In genomic region chr6:36638579-36638978, GRCh38 we compare ENCODE assay signal across 22 cellular contexts. TPM values are rescaled to one million over a fixed set of nuclear protein-coding genes. Genes with fewer than 3 reads are reported as not detected.
A peak's percentile ranks its signal among the peaks of the same experiment; 100 is the strongest.
DNase-seq lines count a peak whose midpoint lies in the region; ATAC-seq, FAIRE-seq and TF ChIP-seq lines count a peak whose summit lies in the region.
"Had no signal": no experiment of that assay in that cellular context is flagged by ENCODE, and none has a peak within 500 bp of the region (broad histone marks: within the 10 kb centered on the region; RNA-seq: fewer than 3 reads in every experiment).

No MANE protein-coding gene starts in this region.

- POLR2A ChIA-PET in K562 (lab: Yijun Ruan, JAX), result interaction anchor here (1.0 kb wide), 1 partner anchor 9 kb away, joined by 3 read pairs; no protein-coding TSS in a partner anchor

- peaks cover 14% of the 10 kb centered on the region for H3K4me1 Mint-ChIP-seq in GM23338
- H3K4me1 Mint-ChIP-seq: B cell had no signal

- H4K20me1 ChIP-seq in GM23338 (replicated peaks; ENCODE audit: insufficient read depth) (no peaks in the 10 kb centered on the region), K562 (replicated peaks; ENCODE audit: control insufficient read depth, insufficient read depth, low read length) (peaks cover 4% of the 10 kb centered on the region; the same call in 1 of the 2 replicates)
- H4K20me1 ChIP-seq: BLaER1 treated with 17β-estradiol and CSF1 and Interleukin-3, amounts not matched to agents 10 nM and 100 nM had no signal

- no peak for TF ChIP-seq EP300 in K562 (IDR thresholded peaks at IDR 0.05; ENCODE audit: low read length)

- H3K4me1 ChIP-seq in GM23338 (ENCODE audit: insufficient read depth) (peaks cover 4% of the 10 kb centered on the region; the same call in 1 of the 2 replicates), K562 (replicated peaks in 1 of 2; ENCODE audit: control insufficient read depth in 2 of 2, insufficient read depth in 2 of 2, low read length in 2 of 2) (peaks cover 0 to 3% of the 10 kb centered on the region in 2 experiments; a peak in 3 of 5 replicates), liver (ENCODE audit: control insufficient read depth in 4 of 4, insufficient read depth in 4 of 4, low read length in 3 of 4) (peaks cover 17 to 48% (median 42%) of the 10 kb centered on the region in 4 donors)
- H3K4me1 ChIP-seq: Caco-2 had no signal

- no peak overlapping the region for H3K4me3 ChIP-seq in GM23338
- no peak overlapping the region for H3K4me3 ChIP-seq in K562
- H3K4me3 ChIP-seq in liver (ENCODE audit: low read depth in 1 of 3, low read length in 3 of 3), result no peak overlapping the region
- H3K4me3 ChIP-seq: A549; BLaER1 treated with 17β-estradiol and CSF1 and Interleukin-3, amounts not matched to agents 10 nM and 100 nM had no signal

- H3K27me3 ChIP-seq in GM23338 (ENCODE audit: insufficient read depth) (no peaks in the 10 kb centered on the region), K562 (ENCODE audit: control insufficient read depth in 2 of 2, insufficient read depth in 2 of 2, low read length in 2 of 2) (peaks cover 18 to 26% of the 10 kb centered on the region in 2 experiments; a peak in 4 of 5 replicates), liver (ENCODE audit: control insufficient read depth in 4 of 4, insufficient read depth in 4 of 4, low read length in 3 of 4) (no peaks in the 10 kb centered on the region)
- H3K27me3 ChIP-seq: BLaER1 treated with 17β-estradiol and CSF1 and Interleukin-3, amounts not matched to agents 10 nM and 100 nM had no signal

- H3K27ac ChIP-seq in GM23338 (ENCODE audit: low read depth) (no peak overlapping the region), K562 (ENCODE audit: extremely low read depth, low read depth, low read length) (no peak overlapping the region), liver (ENCODE audit: low read depth in 1 of 2, low read length in 2 of 2) (no peak overlapping the region)
- H3K27ac ChIP-seq: 22Rv1, C4-2B had no signal

- intact Hi-C loops in K562 (cut with micrococcal nuclease), result no loop called here

- no peaks in the 10 kb centered on the region for H3K9me1 ChIP-seq in K562 (ENCODE audit: control insufficient read depth, insufficient read depth, low read length)

- TF ChIP-seq RAD21 in K562 (CRISPR knock-in tag; conservative IDR thresholded peaks at IDR 0.05 in 1 of 2, IDR thresholded peaks at IDR 0.05 in 1 of 2) (no peak), liver (IDR thresholded peaks at IDR 0.05) (no peak)

- DNase-seq in GM23338 (ENCODE audit: low spot score) (no peak), K562 (ENCODE audit: extremely low read depth in 1 of 4, low spot score in 3 of 4) (no peak), NCI-H1930 (lab: John Stamatoyannopoulos, UW) (no peak)
- DNase-seq: AML-193; Caco-2; Calu3; CD4-positive, alpha-beta T cell; CD8-positive, alpha-beta T cell; DMS79 treated with DMSO at 0.1 percent for 48 hours; GF-D8 had no signal

- H3K4me3 Mint-ChIP-seq in GM23338, result no peak overlapping the region
- H3K4me3 Mint-ChIP-seq: B cell; CD4-positive, alpha-beta T cell; CD8-positive, alpha-beta T cell had no signal

- H3K79me2 ChIP-seq in GM23338 (replicated peaks; ENCODE audit: insufficient read depth), result no peaks in the 10 kb centered on the region
- no peaks in the 10 kb centered on the region for H3K79me2 ChIP-seq in K562 (ENCODE audit: control insufficient read depth, insufficient read depth, low read length)

- H3K4me2 ChIP-seq in GM23338 (no peak overlapping the region), K562 (ENCODE audit: insufficient read depth, low read length) (no peak overlapping the region)
- H3K4me2 ChIP-seq: A549 had no signal

- no peaks in the 10 kb centered on the region; the same call in 2 of the 3 replicates for H3K9me3 Mint-ChIP-seq in GM23338
- H3K9me3 Mint-ChIP-seq: CD4-positive, alpha-beta T cell; CD8-positive, alpha-beta T cell had no signal

- no TSS peak for BruUV-seq in K562 (replicated peaks; lab: Mats Ljungman, UMichigan)

- WGBS in K562 (ENCODE audit: insufficient coverage, low coverage, missing lambda C conversion rate), result 39% methylated on average over 3 of the region's 3 CpGs
- 57% methylated on average over 3 of the region's 3 CpGs for WGBS in liver

- peaks cover 8% of the 10 kb centered on the region for H3K27me3 Mint-ChIP-seq in GM23338 (ENCODE audit: insufficient read depth, low read depth, poor library complexity)
- H3K27me3 Mint-ChIP-seq: B cell; CD4-positive, alpha-beta T cell had no signal

- no peak for TF ChIP-seq CTCF in GM23338 (conservative IDR thresholded peaks at IDR 0.05; ENCODE audit: low read depth in 2 of 2)
- no peak for TF ChIP-seq CTCF in K562 (IDR thresholded peaks at IDR 0.05 in 2 of 3, conservative IDR thresholded peaks at IDR 0.05 in 1 of 3; ENCODE audit: insufficient read depth in 2 of 3, low read depth in 1 of 3, low read length in 3 of 3)
- no peak for TF ChIP-seq CTCF in liver (IDR thresholded peaks at IDR 0.05; ENCODE audit: low read depth, low read length, missing input control)

- no peak overlapping the region for H3K9ac ChIP-seq in K562 (ENCODE audit: insufficient read depth in 1 of 2, low read depth in 2 of 2, low read length in 2 of 2)
- H3K9ac ChIP-seq in liver (ENCODE audit: low read depth in 1 of 2, low read length in 2 of 2), result no peak overlapping the region
- H3K9ac ChIP-seq: BLaER1 treated with 17β-estradiol and CSF1 and Interleukin-3, amounts not matched to agents 10 nM and 100 nM had no signal

- H3K36me3 Mint-ChIP-seq in GM23338 (ENCODE audit: low read depth), result no peaks in the 10 kb centered on the region
- H3K36me3 Mint-ChIP-seq: CD8-positive, alpha-beta T cell had no signal

- in situ Hi-C loops in K562 (cut with MboI), result no loop called here

- H2AFZ ChIP-seq in GM23338 (peak overlapping the region; percentile 74; the same call in 1 of the 2 replicates), K562 (ENCODE audit: low read depth, low read length) (no peak overlapping the region)

- H3K36me3 ChIP-seq in GM23338 (ENCODE audit: insufficient read depth) (no peaks in the 10 kb centered on the region), K562 (ENCODE audit: control insufficient read depth, insufficient read depth, low read length) (no peaks in the 10 kb centered on the region), liver (ENCODE audit: control insufficient read depth in 4 of 4, insufficient read depth in 3 of 4, low read depth in 1 of 4, low read length in 3 of 4) (no peaks in the 10 kb centered on the region)
- H3K36me3 ChIP-seq: BLaER1 treated with 17β-estradiol and CSF1 and Interleukin-3, amounts not matched to agents 10 nM and 100 nM had no signal

- no peak for TF ChIP-seq POLR2A in K562 (conservative IDR thresholded peaks at IDR 0.05)

- H3K27ac Mint-ChIP-seq in GM23338, result no peak overlapping the region
- H3K27ac Mint-ChIP-seq: CD4-positive, alpha-beta T cell; CD8-positive, alpha-beta T cell had no signal

- H3K9me3 ChIP-seq in K562 (replicated peaks; ENCODE audit: control insufficient read depth, insufficient read depth, low read depth, low read length) (no peaks in the 10 kb centered on the region), liver (ENCODE audit: control insufficient read depth in 4 of 4, low read length in 3 of 4) (no peaks in the 10 kb centered on the region)
- H3K9me3 ChIP-seq: A549; BLaER1 treated with 17β-estradiol and CSF1 and Interleukin-3, amounts not matched to agents 10 nM and 100 nM; Caco-2 had no signal

- ATAC-seq in GM23338 (no peak), K562 (no peak), GM19452 (IDR thresholded peaks at IDR 0.05; ENCODE audit: unreplicated experiment) (no peak)
- ATAC-seq: A549; CD8-positive, alpha-beta T cell had no signal

- CTCF ChIA-PET in K562 (lab: Yijun Ruan, JAX; ENCODE audit: low intra/inter-chr PET ratio), result no interaction called here

- H3F3A ChIP-seq in GM23338 (replicated peaks; ENCODE audit: low read depth), result no peaks in the 10 kb centered on the region

- H3K9me2 ChIP-seq in GM23338 (ENCODE audit: insufficient read depth), result no peaks in the 10 kb centered on the region

- no peak for FAIRE-seq in K562 (lab: Jason Lieb, UNC)
- FAIRE-seq: A549, D721Med, G401.6, GM12891, GM19239 had no signal

RNA-seq across cellular contexts. Expression of gene CDKN1A, which starts 39.9 kb away (rescaled TPM):
- 44.4 and 45.6 TPM in 2 replicates for total RNA-seq in GM23338 (2014; rRNA removed; shearing (Covaris generic))
- polyA plus RNA-seq in GM23338 (2016; fragmentation: Nextera tagmentation; extraction: Ambion mirVana) (31.5 and 34.0 TPM in 2 replicates), K562 (2011; rRNA removed) (7.6 and 9.2 TPM in 2 replicates), K562 (2014; fragmentation: Illumina TruSeq; extraction: Trizol) (5.8 and 7.7 TPM in 2 replicates), K562 (2014; fragmentation: Nextera tagmentation; extraction: Ambion mirVana) (under 1 TPM; 0.25 to 0.49 TPM), K562 (2014; rRNA removed) (5.9 and 7.0 TPM in 2 replicates), liver (10 to 100 TPM; 15.9 to 25.2 TPM)
- 2.3 and 8.5 TPM in 2 replicates for total RNA-seq in K562 (2011; cell fraction: chromatin; rRNA removed; ENCODE audit: low replicate concordance)
- 6.4 and 8.2 TPM in 2 replicates for total RNA-seq in K562 (2011; cell fraction: nucleolus; rRNA removed)
- 5.9 and 9.0 TPM in 2 replicates for total RNA-seq in K562 (2011; cell fraction: nucleoplasm; rRNA removed)
- total RNA-seq in K562 (2014; rRNA removed) (5.1 and 5.6 TPM in 2 replicates), K562 (2014; rRNA removed; fragmentation: Illumina TruSeq; extraction: Trizol) (2.5 and 3.3 TPM in 2 replicates), K562 (2015; rRNA removed; fragmentation: Illumina TruSeq; extraction: Trizol) (2.1 TPM in 2 replicates), K562 (2021) (7.3 and 8.1 TPM in 2 replicates), liver (10 to 100 TPM in 1 of 2 donors, 1 to 10 TPM in 1; 3.2 to 41.7 TPM)
- polyA plus RNA-seq in K562 (2011; cell fraction: cytosol; rRNA removed), result 10.9 and 18.9 TPM in 2 replicates
- polyA plus RNA-seq in K562 (2011; cell fraction: nucleus; rRNA removed), result 9.1 and 12.7 TPM in 2 replicates
- polyA plus RNA-seq in K562 (2012), result 8.9 and 18.7 TPM in 2 replicates
- 2.5 and 3.7 TPM in 2 replicates for polyA minus RNA-seq in K562 (2011; rRNA and poly(A)+ RNA removed)
- 3.7 and 5.2 TPM in 2 replicates for polyA minus RNA-seq in K562 (2011; cell fraction: cytosol; rRNA and poly(A)+ RNA removed)
- 3.1 and 4.0 TPM in 2 replicates for polyA minus RNA-seq in K562 (2011; cell fraction: nucleus; rRNA and poly(A)+ RNA removed)

RNA-seq across cellular contexts. Expression of gene SRSF3, which starts 44.4 kb away (rescaled TPM):
- 254 and 436 TPM in 2 replicates for total RNA-seq in GM23338 (2014; rRNA removed; shearing (Covaris generic))
- 585 and 655 TPM in 2 replicates for polyA plus RNA-seq in GM23338 (2016; fragmentation: Nextera tagmentation; extraction: Ambion mirVana)
- total RNA-seq in K562 (2011; cell fraction: chromatin; rRNA removed; ENCODE audit: low replicate concordance), result 228 and 415 TPM in 2 replicates
- 155 and 159 TPM in 2 replicates for total RNA-seq in K562 (2011; cell fraction: nucleolus; rRNA removed)
- total RNA-seq in K562 (2011; cell fraction: nucleoplasm; rRNA removed), result 295 and 337 TPM in 2 replicates
- total RNA-seq in K562 (2014; rRNA removed), result 251 and 341 TPM in 2 replicates
- 537 and 645 TPM in 2 replicates for total RNA-seq in K562 (2014; rRNA removed; fragmentation: Illumina TruSeq; extraction: Trizol)
- 344 and 365 TPM in 2 replicates for total RNA-seq in K562 (2015; rRNA removed; fragmentation: Illumina TruSeq; extraction: Trizol)
- total RNA-seq in K562 (2021), result 477 and 495 TPM in 2 replicates
- polyA plus RNA-seq in K562 (2011; rRNA removed), result 333 and 518 TPM in 2 replicates
- polyA plus RNA-seq in K562 (2011; cell fraction: cytosol; rRNA removed), result 407 and 505 TPM in 2 replicates
- 332 and 369 TPM in 2 replicates for polyA plus RNA-seq in K562 (2011; cell fraction: nucleus; rRNA removed)
- polyA plus RNA-seq in K562 (2012), result 333 and 367 TPM in 2 replicates
- polyA plus RNA-seq in K562 (2014; fragmentation: Illumina TruSeq; extraction: Trizol), result 337 and 448 TPM in 2 replicates
- polyA plus RNA-seq in K562 (2014; fragmentation: Nextera tagmentation; extraction: Ambion mirVana), result 1,000 to 10,000 TPM in 1 of 2 experiments, 100 to 1,000 TPM in 1; 955 to 1,200 TPM
- 534 and 652 TPM in 2 replicates for polyA plus RNA-seq in K562 (2014; rRNA removed)
- polyA minus RNA-seq in K562 (2011; rRNA and poly(A)+ RNA removed), result 453 and 564 TPM in 2 replicates
- polyA minus RNA-seq in K562 (2011; cell fraction: cytosol; rRNA and poly(A)+ RNA removed), result 130 and 151 TPM in 2 replicates
- 191 and 286 TPM in 2 replicates for polyA minus RNA-seq in K562 (2011; cell fraction: nucleus; rRNA and poly(A)+ RNA removed)
- total RNA-seq in liver, result 100 to 1,000 TPM in 1 of 2 donors, 10 to 100 TPM in 1; 62.8 to 101 TPM
- polyA plus RNA-seq in liver, result 100 to 1,000 TPM; 101 to 103 TPM

RNA-seq across cellular contexts. Expression of gene RAB44, which starts 59.0 kb away (rescaled TPM):
- total RNA-seq in GM23338 (2014; rRNA removed; shearing (Covaris generic)), result not detected in 2 replicates
- polyA plus RNA-seq in GM23338 (2016; fragmentation: Nextera tagmentation; extraction: Ambion mirVana) (not detected in 2 replicates), K562 (2011; rRNA removed) (not detected in 2 replicates), K562 (2014; fragmentation: Illumina TruSeq; extraction: Trizol) (not detected in 2 replicates), K562 (2014; fragmentation: Nextera tagmentation; extraction: Ambion mirVana) (not detected), K562 (2014; rRNA removed) (not detected in 2 replicates), liver (under 1 TPM in 1 of 2 donors, not detected in 1; 0.02 TPM)
- total RNA-seq in K562 (2011; cell fraction: chromatin; rRNA removed; ENCODE audit: low replicate concordance), result not detected in 2 replicates
- total RNA-seq in K562 (2011; cell fraction: nucleolus; rRNA removed), result 0.17 TPM in 1 of 2 replicates, not detected in the other
- not detected in 2 replicates for total RNA-seq in K562 (2011; cell fraction: nucleoplasm; rRNA removed)
- total RNA-seq in K562 (2014; rRNA removed) (not detected in 2 replicates), K562 (2014; rRNA removed; fragmentation: Illumina TruSeq; extraction: Trizol) (not detected in 2 replicates), K562 (2015; rRNA removed; fragmentation: Illumina TruSeq; extraction: Trizol) (not detected in 2 replicates), K562 (2021) (not detected in 2 replicates), liver (1 to 10 TPM in 1 of 2 donors, under 1 TPM in 1; 0.08 to 1.3 TPM)
- polyA plus RNA-seq in K562 (2011; cell fraction: cytosol; rRNA removed), result not detected in 2 replicates
- polyA plus RNA-seq in K562 (2011; cell fraction: nucleus; rRNA removed), result not detected in 2 replicates
- 0.10 TPM in 1 of 2 replicates, not detected in the other for polyA plus RNA-seq in K562 (2012)
- not detected in 2 replicates for polyA minus RNA-seq in K562 (2011; rRNA and poly(A)+ RNA removed)
- polyA minus RNA-seq in K562 (2011; cell fraction: cytosol; rRNA and poly(A)+ RNA removed), result not detected in 2 replicates
- not detected in 2 replicates for polyA minus RNA-seq in K562 (2011; cell fraction: nucleus; rRNA and poly(A)+ RNA removed)
- total RNA-seq: A172, Caco-2, Calu3 had no signal
